ENCODE assay signal across 9 cellular contexts in genomic region chr15:74364936-74365618, GRCh38. TPM values are rescaled to one million over a fixed set of nuclear protein-coding genes. Genes with fewer than 3 reads are reported as not detected.
DNase-seq lines count a peak whose midpoint lies in the region; ATAC-seq, FAIRE-seq and TF ChIP-seq lines count a peak whose summit lies in the region.
"Had no signal": no experiment of that assay in that cellular context is flagged by ENCODE, and none has a peak within 500 bp of the region (broad histone marks: within the 10 kb centered on the region; RNA-seq: fewer than 3 reads in every experiment).

No MANE protein-coding gene starts in this region.

- H3K36me3 ChIP-seq in heart left ventricle, result no peaks in the 10 kb centered on the region
- no peaks in the 10 kb centered on the region for H3K36me3 ChIP-seq in H1 (ENCODE audit: control insufficient read depth in 2 of 4, insufficient read depth in 4 of 4, low read length in 3 of 4)
- no peaks in the 10 kb centered on the region for H3K36me3 ChIP-seq in muscle layer of duodenum (ENCODE audit: control insufficient read depth in 1 of 2, insufficient read depth in 2 of 2, low read length in 2 of 2)
- no peaks in the 10 kb centered on the region for H3K36me3 ChIP-seq in vagina
- no peaks in the 10 kb centered on the region for H3K36me3 ChIP-seq in Karpas-422 (ENCODE audit: insufficient read depth, low read length)

- no peak overlapping the region for H4K8ac ChIP-seq in H1 (ENCODE audit: extremely low read depth, insufficient read depth, low read length)

- H3K56ac ChIP-seq in H1 (replicated peaks; ENCODE audit: insufficient read length, low read depth, low read length), result no peak overlapping the region

- H2AFZ ChIP-seq in H1 (ENCODE audit: low read length) (peak overlapping the region; percentile 33), Karpas-422 (ENCODE audit: low read length) (no peak overlapping the region)

- POLR2A ChIA-PET in H1 (lab: Charles Lee; ENCODE audit: partially characterized antibody), result interaction anchor here (0.8 to 2.7 kb wide), 2 partner anchors 8 to 65 kb away, joined by 3 to 9 read pairs; no protein-coding TSS in a partner anchor

- H3K23ac ChIP-seq in H1 (ENCODE audit: insufficient read length), result no peak overlapping the region

- no peak overlapping the region for H2BK20ac ChIP-seq in H1 (ENCODE audit: low read length)

- TF ChIP-seq CTCF in heart left ventricle (IDR thresholded peaks at IDR 0.05) (no peak), H1 (IDR thresholded peaks at IDR 0.05; ENCODE audit: control extremely low read depth in 1 of 3, insufficient read depth in 1 of 3, low read depth in 1 of 3, low read length in 3 of 3) (no peak), vagina (IDR thresholded peaks at IDR 0.05) (no peak)

- H3K4me1 ChIP-seq in heart left ventricle, result peaks cover 0 to 13% (median 4%) of the 10 kb centered on the region in 12 donors
- H3K4me1 ChIP-seq in H1 (replicated peaks in 1 of 4; ENCODE audit: control insufficient read depth in 3 of 4, insufficient read depth in 4 of 4, low read length in 3 of 4), result peaks cover 3 to 13% (median 8%) of the 10 kb centered on the region in 4 experiments
- peaks cover 0 to 12% of the 10 kb centered on the region in 2 donors for H3K4me1 ChIP-seq in muscle layer of duodenum (ENCODE audit: control insufficient read depth in 1 of 2, insufficient read depth in 2 of 2, low read length in 2 of 2)
- H3K4me1 ChIP-seq in vagina, result peaks cover 17% of the 10 kb centered on the region
- no peaks in the 10 kb centered on the region for H3K4me1 ChIP-seq in Karpas-422 (ENCODE audit: low read length)

- peak overlapping the region; percentile 25; the same call in 1 of the 2 replicates for H2BK15ac ChIP-seq in H1 (ENCODE audit: low read length)

- no peak overlapping the region for H4K5ac ChIP-seq in H1 (ENCODE audit: insufficient read length, low read depth, low read length)

- H2BK12ac ChIP-seq in H1 (ENCODE audit: low read depth, low read length), result peak overlapping the region; percentile 94; the same call in 1 of the 2 replicates

- no peak overlapping the region for H2BK120ac ChIP-seq in H1 (replicated peaks; ENCODE audit: low read depth, low read length)

- peak overlapping the region in 11 of 12 donors; percentile 15 to 80 (median 60) for H3K4me3 ChIP-seq in heart left ventricle
- peak overlapping the region; percentile 53 to 67 (median 65) for H3K4me3 ChIP-seq in H1 (ENCODE audit: extremely low read depth in 1 of 4, insufficient read depth in 2 of 4, low read depth in 3 of 4, low read length in 4 of 4)
- H3K4me3 ChIP-seq in muscle layer of duodenum (ENCODE audit: low read depth in 1 of 2, low read length in 2 of 2), result peak overlapping the region; percentile 37 to 71
- H3K4me3 ChIP-seq in vagina, result peak overlapping the region; percentile 52 to 53
- H3K4me3 ChIP-seq in Karpas-422 (ENCODE audit: low read length), result no peak overlapping the region

- H3K9ac ChIP-seq in H1 (replicated peaks in 1 of 4; ENCODE audit: extremely low read depth in 1 of 4, low read depth in 3 of 4, low read length in 3 of 4) (peak overlapping the region in 3 of 4 experiments; percentile 48 to 72 (median 67); a peak in 3 of 7 replicates), Karpas-422 (ENCODE audit: low read length) (no peak overlapping the region)

- no peaks in the 10 kb centered on the region for H3K9me2 ChIP-seq in Karpas-422 (replicated peaks; ENCODE audit: insufficient read depth, low read length)

- H3K27me3 ChIP-seq in heart left ventricle (peaks cover 0 to 37% (median 0%) of the 10 kb centered on the region in 9 donors), H1 (replicated peaks in 1 of 4; ENCODE audit: control insufficient read depth in 3 of 4, extremely low read depth in 1 of 4, insufficient read depth in 3 of 4, low read length in 3 of 4) (peaks cover 0 to 16% (median 10%) of the 10 kb centered on the region in 4 experiments; a peak in 5 of 7 replicates), muscle layer of duodenum (ENCODE audit: low read depth, low read length) (peaks cover 10% of the 10 kb centered on the region), vagina (no peaks in the 10 kb centered on the region), Karpas-422 (ENCODE audit: low read length) (no peaks in the 10 kb centered on the region)

- peak in 1 of 4 donors; percentile 25 for ATAC-seq in heart left ventricle
- ATAC-seq in Right ventricle myocardium superior (ENCODE audit: poor library complexity), result no peak
- ATAC-seq in GM19455 (IDR thresholded peaks at IDR 0.05; ENCODE audit: unreplicated experiment), result no peak

- peaks cover 6% of the 10 kb centered on the region; the same call in 1 of the 2 replicates for H3K23me2 ChIP-seq in H1 (ENCODE audit: low read depth, low read length)

- no peak overlapping the region for H3K14ac ChIP-seq in H1 (ENCODE audit: insufficient read length)

- TF ChIP-seq EP300 in H1 (IDR thresholded peaks at IDR 0.05; ENCODE audit: borderline replicate concordance in 1 of 2, low read depth in 2 of 2, low read length in 2 of 2), result no peak

- peak overlapping the region; percentile 20; the same call in 1 of the 2 replicates for H2BK5ac ChIP-seq in H1 (ENCODE audit: low read depth, low read length)

- H3K4me2 ChIP-seq in H1 (ENCODE audit: insufficient read depth in 1 of 2, low read depth in 2 of 2, low read length in 2 of 2) (peak overlapping the region; percentile 78 to 79), Karpas-422 (ENCODE audit: low read depth, low read length, poor library complexity, severe bottlenecking) (no peak overlapping the region)

- TF ChIP-seq POLR2A in heart left ventricle (IDR thresholded peaks at IDR 0.05), result no peak
- TF ChIP-seq POLR2A in H1 (IDR thresholded peaks at IDR 0.05; ENCODE audit: control extremely low read depth in 1 of 2, low read depth in 2 of 2, low read length in 2 of 2), result no peak
- no peak for TF ChIP-seq POLR2A in vagina (IDR thresholded peaks at IDR 0.05)

- no peaks in the 10 kb centered on the region for H3K79me1 ChIP-seq in H1 (ENCODE audit: low read depth, low read length)

- H4K91ac ChIP-seq in H1 (replicated peaks; ENCODE audit: insufficient read length, low read length), result peak overlapping the region; percentile 17

- CTCF ChIA-PET in H1 (lab: Charles Lee; ENCODE audit: partially characterized antibody), result interaction anchor here (0.7 to 36.8 kb wide), 3 partner anchors 16 to 71 kb away, joined by 3 to 1311 read pairs (median 3); partner anchors contain the start of gene SEMA7A

- H3K18ac ChIP-seq in H1 (ENCODE audit: extremely low read depth, low read length), result peak overlapping the region; percentile 86

- H3K27ac ChIP-seq in heart left ventricle, result no peak overlapping the region
- H3K27ac ChIP-seq in H1 (ENCODE audit: low read depth, low read length), result no peak overlapping the region
- H3K27ac ChIP-seq in muscle layer of duodenum (ENCODE audit: low read length), result no peak overlapping the region
- H3K27ac ChIP-seq in vagina, result peak overlapping the region; percentile 78
- no peak overlapping the region for H3K27ac ChIP-seq in Karpas-422 (ENCODE audit: low read length)

- no peak for TF ChIP-seq RAD21 in H1 (IDR thresholded peaks at IDR 0.05 in 1 of 2, conservative IDR thresholded peaks at IDR 0.05 in 1 of 2; ENCODE audit: low read depth in 2 of 2, low read length in 2 of 2)

- no peaks in the 10 kb centered on the region for H3K9me3 ChIP-seq in heart left ventricle
- H3K9me3 ChIP-seq in H1 (ENCODE audit: insufficient read depth in 2 of 2, low read depth in 1 of 2, low read length in 1 of 2), result no peaks in the 10 kb centered on the region
- H3K9me3 ChIP-seq in muscle layer of duodenum (ENCODE audit: control insufficient read depth in 1 of 2, low read length in 2 of 2), result no peaks in the 10 kb centered on the region
- no peaks in the 10 kb centered on the region for H3K9me3 ChIP-seq in vagina
- no peaks in the 10 kb centered on the region for H3K9me3 ChIP-seq in Karpas-422 (ENCODE audit: low read length)

- intact Hi-C loops in heart left ventricle (cut with DNase I), result no loop called here
- intact Hi-C loops in Right ventricle myocardium superior (cut with DNase I), result no loop called here
- intact Hi-C loops in vagina (cut with DNase I), result no loop called here

- no peak overlapping the region for H2AK5ac ChIP-seq in H1 (ENCODE audit: low read depth, low read length)

- no peaks in the 10 kb centered on the region for H4K20me1 ChIP-seq in H1 (replicated peaks in 1 of 2; ENCODE audit: control insufficient read depth in 1 of 2, insufficient read depth in 2 of 2, low read length in 2 of 2)
- no peaks in the 10 kb centered on the region for H4K20me1 ChIP-seq in Karpas-422 (ENCODE audit: insufficient read depth, low read depth, low read length)

- DNase-seq in heart left ventricle (no peak), Right ventricle myocardium superior (no peak), H1 (ENCODE audit: low read depth in 1 of 2, low spot score in 2 of 2) (no peak), vagina (ENCODE audit: extremely low spot score in 2 of 2) (no peak), Karpas-422 (no peak), HuH-7.5 (ENCODE audit: low spot score) (no peak)
- DNase-seq: foreskin melanocyte had no signal

- H3K4ac ChIP-seq in H1 (replicated peaks; ENCODE audit: insufficient read length, low read depth, low read length), result no peak overlapping the region

- no peak for FAIRE-seq in H1 (lab: Jason Lieb, UNC)

- WGBS in heart left ventricle, 4 donors, result 81 to 85% (median 85%) methylated on average over 12 of the region's 12 CpGs
- WGBS in H1 (ENCODE audit: extremely low coverage in 1 of 2, insufficient coverage in 1 of 2, insufficient read length in 1 of 2, insufficient replicate concordance in 2 of 2, low coverage in 1 of 2, low lambda C conversion rate in 2 of 2, missing lambda C conversion rate in 1 of 2), 2 experiments, result 41% methylated on average over 10 of the region's 12 CpGs; no CpG with 5 or more reads in 1 of the 2 experiments

- H3K79me2 ChIP-seq in H1 (ENCODE audit: control insufficient read depth in 1 of 2, insufficient read depth in 2 of 2, low read length in 2 of 2) (no peaks in the 10 kb centered on the region), Karpas-422 (ENCODE audit: low read length) (no peaks in the 10 kb centered on the region)

TF ChIP-seq in H1, 55 proteins besides CTCF, POLR2A, EP300 and RAD21 (continues in another document):
- no peak for TF ChIP-seq GTF2F1 (IDR thresholded peaks at IDR 0.05; ENCODE audit: borderline replicate concordance, low read depth, low read length)

RNA-seq across cellular contexts. Expression of gene CYP11A1, which starts 2.4 kb away (rescaled TPM):
- total RNA-seq in heart left ventricle (1 to 10 TPM in 5 of 9 donors, under 1 TPM in 4; 0.09 to 3.4 (median 1.6) TPM), Right ventricle myocardium superior (0.51 TPM), vagina (8.8 TPM)
- polyA plus RNA-seq in heart left ventricle (under 1 TPM; 0.07 to 0.46 TPM), H1 (2011; rRNA removed) (7.2 and 7.5 TPM in 2 replicates)
- 1.9 and 3.3 TPM in 2 replicates for total RNA-seq in H1 (2021; fragmentation: NEBNext Ultra II Directional; extraction: Animal tissue kit (Norgen Biotek cat#: 25700))
- 6.9 TPM for polyA plus RNA-seq in H1 (2011; cell fraction: cytosol; rRNA removed)
- polyA plus RNA-seq in H1 (2011; cell fraction: nucleus; rRNA removed), result 7.1 TPM
- 3.6 to 5.9 TPM (median 4.9 TPM) in 4 replicates for polyA plus RNA-seq in H1 (2012, experiment 1 of 2)
- 4.9 TPM for polyA plus RNA-seq in H1 (2012, experiment 2 of 2)
- polyA plus RNA-seq in H1 (2013, experiment 1 of 2), result 2.0 TPM
- polyA plus RNA-seq in H1 (2013, experiment 2 of 2), result 2.0 TPM
- 6.3 and 7.6 TPM in 2 replicates for polyA minus RNA-seq in H1 (2011; rRNA and poly(A)+ RNA removed)
- 4.3 TPM for polyA minus RNA-seq in H1 (2011; cell fraction: cytosol; rRNA and poly(A)+ RNA removed)
- polyA minus RNA-seq in H1 (2011; cell fraction: nucleus; rRNA and poly(A)+ RNA removed), result 2.8 TPM
- total RNA-seq in Karpas-422 (2014; rRNA removed; shearing (Covaris generic); ENCODE audit: low replicate concordance), result not detected in 2 replicates
